Comparison of ENCODE assay signal across 10 cellular contexts in the genomic region with DNA sequence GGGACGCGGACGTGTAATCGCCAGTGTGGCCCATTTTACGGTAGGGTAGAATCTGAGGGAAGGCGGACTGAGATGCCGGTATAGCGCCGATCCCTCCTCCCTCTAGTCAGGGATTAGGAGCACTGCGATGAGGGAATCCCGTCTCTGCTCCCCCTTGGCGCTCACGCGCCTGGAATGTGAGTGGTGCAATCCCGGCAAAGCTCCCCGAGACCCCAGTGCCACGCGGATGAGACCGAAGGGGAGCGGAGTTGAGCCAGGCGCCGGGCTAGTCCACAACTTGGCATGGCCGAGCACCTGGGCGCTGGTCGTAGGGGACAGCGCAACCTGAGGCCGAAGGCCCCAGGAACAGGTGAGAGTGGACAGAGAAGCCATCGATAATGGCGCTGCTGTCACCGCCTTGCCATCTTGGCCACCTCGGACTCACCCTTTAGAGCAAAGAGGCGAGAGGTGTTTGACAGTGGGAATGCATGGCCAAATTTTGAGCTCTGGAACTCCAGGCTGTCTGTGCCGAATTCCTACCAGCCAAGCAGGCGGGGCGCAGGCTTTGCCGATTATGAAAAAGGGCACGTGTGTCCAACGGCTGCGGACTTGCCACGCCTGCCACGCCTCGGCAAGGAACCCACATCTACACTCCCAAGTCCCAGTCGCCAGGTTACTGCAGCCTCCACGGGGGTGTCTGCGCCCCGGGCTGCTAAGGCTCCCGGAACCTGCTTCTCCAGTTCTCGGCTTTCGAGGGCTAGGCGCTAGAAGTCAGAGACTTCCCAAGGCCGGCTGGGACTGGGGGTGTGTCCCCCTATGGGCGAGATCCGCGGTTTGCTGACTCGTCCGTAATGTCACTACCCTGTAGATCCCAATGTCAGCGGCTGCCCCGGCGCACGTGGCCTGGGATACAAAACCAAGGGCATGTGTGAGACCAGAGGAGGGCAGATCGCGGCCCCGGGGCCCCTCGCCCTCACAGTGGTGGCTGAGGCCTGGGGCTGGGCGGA. TPM values are rescaled to one million over a fixed set of nuclear protein-coding genes. Genes with fewer than 3 reads are reported as not detected.
DNase-seq lines count a peak whose midpoint lies in the region; ATAC-seq and TF ChIP-seq lines count a peak whose summit lies in the region.
"Had no signal": no experiment of that assay in that cellular context is flagged by ENCODE, and none has a peak within 500 bp of the region (broad histone marks: within the 10 kb centered on the region; RNA-seq: fewer than 3 reads in every experiment).

No MANE protein-coding gene starts in this region.

- TF ChIP-seq CTCF in foreskin fibroblast (IDR thresholded peaks at IDR 0.05; ENCODE audit: low read depth, low read length) (no peak), ovary (IDR thresholded peaks at IDR 0.05) (no peak)

- ATAC-seq in HG03432 (IDR thresholded peaks at IDR 0.05; ENCODE audit: unreplicated experiment), result no peak

- in situ Hi-C loops in G401 (cut with HindIII; ENCODE audit: low sequenced_read_pairs), result no loop called here

- no peaks in the 10 kb centered on the region for H3K27me3 ChIP-seq in ovary

- WGBS in ovary, 3 donors, result 23 to 26% (median 23%) methylated on average over 65 of the region's 65 CpGs

- TF ChIP-seq EP300 in ovary (IDR thresholded peaks at IDR 0.05), result no peak

- H3K36me3 ChIP-seq in ovary, result no peaks in the 10 kb centered on the region

- DNase-seq in EH (ENCODE audit: low read depth), result peak; percentile 57
- peak; percentile 24 for DNase-seq in RPMI7951 (ENCODE audit: low read depth)
- peak; percentile 39 to 68 for DNase-seq in foreskin fibroblast
- peak in 2 of 5 donors; percentile 14 to 40 for DNase-seq in ovary
- DNase-seq in G401 (ENCODE audit: low spot score), result no peak
- DNase-seq in stimulated activated CD8-positive, alpha-beta memory T cell treated with anti-CD3 and anti-CD28 coated beads, Interleukin-4, amount 100 ng/mL, for 48 hours, result no peak
- no peak for DNase-seq in DMS79 (lab: John Stamatoyannopoulos, UW)
- DNase-seq: activated CD8-positive, alpha-beta memory T cell treated with anti-CD3 and anti-CD28 coated beads, Interleukin-2, amount 50 U/mL, for 48 hours; stimulated activated CD4-positive, alpha-beta T cell treated with anti-CD3 and anti-CD28 coated beads, Interleukin-12 subunit alpha, Interleukin-12 subunit beta, amount 100 ng/mL, for 4 hours had no signal

- no peaks in the 10 kb centered on the region for H3K9me3 ChIP-seq in ovary

- H3K4me3 ChIP-seq in foreskin fibroblast (ENCODE audit: low read depth in 1 of 2, low read length in 2 of 2) (peak overlapping the region; percentile 64 to 95), ovary (peak overlapping the region; percentile 29)

- H3K27ac ChIP-seq in ovary, result no peak overlapping the region

- TF ChIP-seq POLR2A in ovary (IDR thresholded peaks at IDR 0.05), result no peak

- H3K4me1 ChIP-seq in ovary (ENCODE audit: insufficient read depth), result peaks cover 8% of the 10 kb centered on the region

- intact Hi-C loops in ovary (cut with DNase I), result loop anchor here in 1 of 4 donors (5.0 kb wide), 1 partner anchor 129 kb away; no protein-coding TSS in a partner anchor

RNA-seq across cellular contexts. Expression of a gene that starts 2.6 kb away (rescaled TPM):
- total RNA-seq in RPMI7951 (2014; rRNA removed; shearing (Covaris generic)), result 0.60 TPM in 1 of 2 replicates, not detected in the other
- 10 to 100 TPM in 1 of 7 donors, 1 to 10 TPM in 6; 1.8 to 15.0 (median 5.8) TPM for total RNA-seq in ovary
- 10 to 100 TPM in 1 of 2 donors, 1 to 10 TPM in 1; 4.8 to 42.1 TPM for polyA plus RNA-seq in ovary
- not detected in 2 replicates for total RNA-seq in G401 (2014; rRNA removed; shearing (Covaris generic))

Comparison
In these comparisons a context has a peak if more than half of its experiments do, and no peak if none do; other contexts are left out.
1. DNase-seq: peak in EH (single experiment), RPMI7951 (single experiment) and foreskin fibroblast (2 of 2); none in G401 (single experiment), stimulated activated CD8-positive, alpha-beta memory T cell treated with anti-CD3 and anti-CD28 coated beads, Interleukin-4, amount 100 ng/mL, for 48 hours (single experiment) and DMS79 (single experiment).